Comparison of ENCODE assay signal across 2 cellular contexts in the genomic region with DNA sequence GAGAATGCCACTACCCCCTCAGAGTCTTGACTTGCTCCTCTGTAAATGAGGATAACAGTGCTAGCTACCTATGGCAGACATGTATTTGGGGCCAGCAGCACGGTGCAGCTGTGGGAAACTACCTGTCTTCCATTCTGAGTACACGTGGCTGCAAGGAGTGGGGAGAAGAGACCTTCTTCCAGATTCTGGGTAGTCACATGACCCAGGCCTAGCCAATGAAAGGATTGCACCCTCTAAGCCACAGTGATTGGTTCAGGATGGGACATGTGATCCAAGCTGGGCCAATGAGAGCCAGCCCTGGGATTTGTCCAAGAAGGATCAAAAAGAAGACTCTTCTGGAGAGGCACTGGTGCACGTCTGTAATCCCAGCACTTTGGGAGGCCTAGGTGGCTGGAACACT.
TF ChIP-seq lines count a peak whose summit lies in the region.

No MANE protein-coding gene starts in this region.

TF ChIP-seq in SK-N-SH, 30 proteins besides CTCF, POLR2A, EP300 and RAD21 (continued from another document):
- TF ChIP-seq RCOR1 (IDR thresholded peaks at IDR 0.05; ENCODE audit: low read length), result no peak
- no peak for TF ChIP-seq EZH2phosphoT487 (IDR thresholded peaks at IDR 0.05; ENCODE audit: borderline replicate concordance, low read depth)

TF ChIP-seq in SK-N-SH treated with all-trans-retinoic acid at 6 μM for 48 hours, 23 proteins besides CTCF, POLR2A, EP300 and RAD21:
- TF ChIP-seq, protein P1, sequence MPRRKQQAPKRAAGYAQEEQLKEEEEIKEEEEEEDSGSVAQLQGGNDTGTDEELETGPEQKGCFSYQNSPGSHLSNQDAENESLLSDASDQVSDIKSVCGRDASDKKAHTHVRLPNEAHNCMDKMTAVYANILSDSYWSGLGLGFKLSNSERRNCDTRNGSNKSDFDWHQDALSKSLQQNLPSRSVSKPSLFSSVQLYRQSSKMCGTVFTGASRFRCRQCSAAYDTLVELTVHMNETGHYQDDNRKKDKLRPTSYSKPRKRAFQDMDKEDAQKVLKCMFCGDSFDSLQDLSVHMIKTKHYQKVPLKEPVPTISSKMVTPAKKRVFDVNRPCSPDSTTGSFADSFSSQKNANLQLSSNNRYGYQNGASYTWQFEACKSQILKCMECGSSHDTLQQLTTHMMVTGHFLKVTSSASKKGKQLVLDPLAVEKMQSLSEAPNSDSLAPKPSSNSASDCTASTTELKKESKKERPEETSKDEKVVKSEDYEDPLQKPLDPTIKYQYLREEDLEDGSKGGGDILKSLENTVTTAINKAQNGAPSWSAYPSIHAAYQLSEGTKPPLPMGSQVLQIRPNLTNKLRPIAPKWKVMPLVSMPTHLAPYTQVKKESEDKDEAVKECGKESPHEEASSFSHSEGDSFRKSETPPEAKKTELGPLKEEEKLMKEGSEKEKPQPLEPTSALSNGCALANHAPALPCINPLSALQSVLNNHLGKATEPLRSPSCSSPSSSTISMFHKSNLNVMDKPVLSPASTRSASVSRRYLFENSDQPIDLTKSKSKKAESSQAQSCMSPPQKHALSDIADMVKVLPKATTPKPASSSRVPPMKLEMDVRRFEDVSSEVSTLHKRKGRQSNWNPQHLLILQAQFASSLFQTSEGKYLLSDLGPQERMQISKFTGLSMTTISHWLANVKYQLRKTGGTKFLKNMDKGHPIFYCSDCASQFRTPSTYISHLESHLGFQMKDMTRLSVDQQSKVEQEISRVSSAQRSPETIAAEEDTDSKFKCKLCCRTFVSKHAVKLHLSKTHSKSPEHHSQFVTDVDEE (CRISPR knock-in tag; IDR thresholded peaks at IDR 0.05), result no peak
- TF ChIP-seq, protein P2, sequence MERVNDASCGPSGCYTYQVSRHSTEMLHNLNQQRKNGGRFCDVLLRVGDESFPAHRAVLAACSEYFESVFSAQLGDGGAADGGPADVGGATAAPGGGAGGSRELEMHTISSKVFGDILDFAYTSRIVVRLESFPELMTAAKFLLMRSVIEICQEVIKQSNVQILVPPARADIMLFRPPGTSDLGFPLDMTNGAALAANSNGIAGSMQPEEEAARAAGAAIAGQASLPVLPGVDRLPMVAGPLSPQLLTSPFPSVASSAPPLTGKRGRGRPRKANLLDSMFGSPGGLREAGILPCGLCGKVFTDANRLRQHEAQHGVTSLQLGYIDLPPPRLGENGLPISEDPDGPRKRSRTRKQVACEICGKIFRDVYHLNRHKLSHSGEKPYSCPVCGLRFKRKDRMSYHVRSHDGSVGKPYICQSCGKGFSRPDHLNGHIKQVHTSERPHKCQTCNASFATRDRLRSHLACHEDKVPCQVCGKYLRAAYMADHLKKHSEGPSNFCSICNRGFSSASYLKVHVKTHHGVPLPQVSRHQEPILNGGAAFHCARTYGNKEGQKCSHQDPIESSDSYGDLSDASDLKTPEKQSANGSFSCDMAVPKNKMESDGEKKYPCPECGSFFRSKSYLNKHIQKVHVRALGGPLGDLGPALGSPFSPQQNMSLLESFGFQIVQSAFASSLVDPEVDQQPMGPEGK (CRISPR knock-in tag; IDR thresholded peaks at IDR 0.05; ENCODE audit: borderline replicate concordance), result no peak
- TF ChIP-seq ZNF8 (CRISPR knock-in tag; IDR thresholded peaks at IDR 0.05) (no peak), ESRRG (CRISPR knock-in tag; IDR thresholded peaks at IDR 0.05) (no peak), CSDC2 (CRISPR knock-in tag; IDR thresholded peaks at IDR 0.05) (no peak), BACH2 (CRISPR knock-in tag; IDR thresholded peaks at IDR 0.05; ENCODE audit: borderline replicate concordance) (no peak), ZNF70 (CRISPR knock-in tag; IDR thresholded peaks at IDR 0.05) (no peak)
